Comparison of ENCODE assay signal across 8 cellular contexts in genomic region chr9:136685792-136686533, GRCh38. TPM values are rescaled to one million over a fixed set of nuclear protein-coding genes. Genes with fewer than 3 reads are reported as not detected.
A peak's percentile ranks its signal among the peaks of the same experiment; 100 is the strongest.
DNase-seq lines count a peak whose midpoint lies in the region; ATAC-seq, FAIRE-seq and TF ChIP-seq lines count a peak whose summit lies in the region.

No MANE protein-coding gene starts in this region.

- no peaks in the 10 kb centered on the region for H3K36me3 Mint-ChIP-seq in MCF 10A (ENCODE audit: insufficient read depth, unreplicated experiment)

- no peaks in the 10 kb centered on the region for H3K9me3 Mint-ChIP-seq in MCF 10A (ENCODE audit: unreplicated experiment)

- peaks cover 2% of the 10 kb centered on the region for H3K4me1 Mint-ChIP-seq in MCF 10A (ENCODE audit: insufficient read depth, unreplicated experiment)

- no peak for FAIRE-seq in A549 (lab: Jason Lieb, UNC)

- peaks cover 27% of the 10 kb centered on the region for H3K4me1 ChIP-seq in A549
- H3K4me1 ChIP-seq in HUES6 (ENCODE audit: control insufficient read depth, insufficient read depth, low read length) = peaks cover 52% of the 10 kb centered on the region
- peaks cover 6 to 26% of the 10 kb centered on the region in 2 donors for H3K4me1 ChIP-seq in lung (ENCODE audit: control insufficient read depth in 2 of 2, insufficient read depth in 2 of 2, low read length in 2 of 2)

- POLR2A ChIA-PET in A549 (lab: Yijun Ruan, JAX) = no interaction called here
- POLR2A ChIA-PET in MCF 10A (lab: Yijun Ruan, JAX) = interaction anchor here (0.7 to 1.1 kb wide), 5 partner anchors 9 to 343 kb away, joined by 3 to 4 read pairs (median 3); no protein-coding TSS in a partner anchor

- no peaks in the 10 kb centered on the region for H3K36me3 ChIP-seq in HUES6 (ENCODE audit: control insufficient read depth, insufficient read depth, low read length)
- H3K36me3 ChIP-seq in lung (ENCODE audit: control insufficient read depth in 2 of 2, insufficient read depth in 2 of 2, low read length in 2 of 2) = peaks cover 0 to 2% of the 10 kb centered on the region in 2 donors

- H3K4me2 ChIP-seq in A549 = peak overlapping the region; percentile 100

- WGBS in A549 (ENCODE audit: missing lambda C conversion rate) = 79% methylated on average over 11 of the region's 19 CpGs
- 25 to 28% methylated on average over 19 of the region's 19 CpGs for WGBS in lung, 2 donors

- TF ChIP-seq EP300 in A549 (IDR thresholded peaks at IDR 0.05) = no peak

- H3K27me3 ChIP-seq in HUES6 (ENCODE audit: control insufficient read depth, insufficient read depth, low read length) = peaks cover 25% of the 10 kb centered on the region; the same call in 1 of the 2 replicates
- H3K27me3 ChIP-seq in lung (ENCODE audit: control insufficient read depth, insufficient read depth) = no peaks in the 10 kb centered on the region

- no peak for TF ChIP-seq POLR2A in A549 (IDR thresholded peaks at IDR 0.05; ENCODE audit: low read length)

- CTCF ChIA-PET in A549 (lab: Yijun Ruan, JAX) = interaction anchor here (0.7 to 13.4 kb wide), 7 partner anchors 8 to 41 kb away, joined by 3 to 186 read pairs (median 7); no protein-coding TSS in a partner anchor
- CTCF ChIA-PET in MCF 10A (lab: Yijun Ruan, JAX) = interaction anchor here (0.5 to 4.0 kb wide), 2 partner anchors 13 to 454 kb away, joined by 4 to 22 read pairs; no protein-coding TSS in a partner anchor

- TF ChIP-seq CTCF in A549 (IDR thresholded peaks at IDR 0.05) (no peak), MCF 10A (IDR thresholded peaks at IDR 0.05; ENCODE audit: unreplicated experiment) (no peak), lung (IDR thresholded peaks at IDR 0.05; ENCODE audit: control extremely low read depth, extremely low read depth) (no peak)

- intact Hi-C loops in MCF 10A (cut with micrococcal nuclease) = no loop called here

- DNase-seq in A549 (ENCODE audit: low read depth in 1 of 2, low spot score in 1 of 2) (no peak), MCF 10A (ENCODE audit: unreplicated experiment) (no peak), lung (ENCODE audit: low spot score) (no peak), hypothalamus (lab: John Stamatoyannopoulos, UW) (no peak), NCI-H510A treated with DMSO at 0.1 percent for 48 hours (lab: John Stamatoyannopoulos, UW) (no peak), NCI-H128 (lab: John Stamatoyannopoulos, UW; ENCODE audit: unreplicated experiment) (no peak)

- TF ChIP-seq RAD21 in A549 (conservative IDR thresholded peaks at IDR 0.05 in 1 of 2, IDR thresholded peaks at IDR 0.05 in 1 of 2) = no peak

- no TSS peak for BruUV-seq in MCF 10A (replicated peaks; lab: Mats Ljungman, UMichigan)

- no peak overlapping the region for H3K27ac Mint-ChIP-seq in MCF 10A (ENCODE audit: low read depth, unreplicated experiment)

- peak overlapping the region; percentile 45 for H3K9ac ChIP-seq in HUES6 (ENCODE audit: low read length)

- no peaks in the 10 kb centered on the region for H3K27me3 Mint-ChIP-seq in MCF 10A (ENCODE audit: insufficient read depth, unreplicated experiment)

- H3K9me3 ChIP-seq in A549 (no peaks in the 10 kb centered on the region), HUES6 (ENCODE audit: control insufficient read depth, insufficient read depth, low read depth, low read length) (no peaks in the 10 kb centered on the region), lung (ENCODE audit: control insufficient read depth in 2 of 2, insufficient read depth in 1 of 2, low read length in 1 of 2) (no peaks in the 10 kb centered on the region)

- peak overlapping the region; percentile 68 for H3K4me3 Mint-ChIP-seq in MCF 10A (ENCODE audit: unreplicated experiment)

- peak in 1 of 2 experiments; percentile 52; a peak in 3 of 6 replicates for ATAC-seq in A549
- ATAC-seq in lung (ENCODE audit: insufficient read depth, low FRiP score) = no peak
- ATAC-seq in HG02981 (IDR thresholded peaks at IDR 0.05; ENCODE audit: unreplicated experiment) = no peak

- peak overlapping the region; percentile 72 for H3K4me3 ChIP-seq in A549
- H3K4me3 ChIP-seq in HUES6 (ENCODE audit: low read depth, low read length) = peak overlapping the region; percentile 80
- H3K4me3 ChIP-seq in lung = peak overlapping the region; percentile 80

- peak overlapping the region; percentile 85 to 96 for H3K27ac ChIP-seq in A549
- no peak overlapping the region for H3K27ac ChIP-seq in HUES6 (ENCODE audit: low read depth, low read length)
- peak overlapping the region; percentile 92 to 97 for H3K27ac ChIP-seq in lung (ENCODE audit: low read depth in 1 of 2, low read length in 1 of 2)

TF ChIP-seq in A549, 52 proteins besides CTCF, POLR2A, EP300 and RAD21 (continues in another document):
- TF ChIP-seq CHD4 (IDR thresholded peaks at IDR 0.05; ENCODE audit: borderline replicate concordance) = no peak
- no peak for TF ChIP-seq ATOH8 (CRISPR knock-in tag; IDR thresholded peaks at IDR 0.05; ENCODE audit: low read depth)
- TF ChIP-seq, protein P1, sequence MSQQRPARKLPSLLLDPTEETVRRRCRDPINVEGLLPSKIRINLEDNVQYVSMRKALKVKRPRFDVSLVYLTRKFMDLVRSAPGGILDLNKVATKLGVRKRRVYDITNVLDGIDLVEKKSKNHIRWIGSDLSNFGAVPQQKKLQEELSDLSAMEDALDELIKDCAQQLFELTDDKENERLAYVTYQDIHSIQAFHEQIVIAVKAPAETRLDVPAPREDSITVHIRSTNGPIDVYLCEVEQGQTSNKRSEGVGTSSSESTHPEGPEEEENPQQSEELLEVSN (IDR thresholded peaks at IDR 0.05; ENCODE audit: borderline replicate concordance, low read depth) = no peak
- TF ChIP-seq, protein P2, sequence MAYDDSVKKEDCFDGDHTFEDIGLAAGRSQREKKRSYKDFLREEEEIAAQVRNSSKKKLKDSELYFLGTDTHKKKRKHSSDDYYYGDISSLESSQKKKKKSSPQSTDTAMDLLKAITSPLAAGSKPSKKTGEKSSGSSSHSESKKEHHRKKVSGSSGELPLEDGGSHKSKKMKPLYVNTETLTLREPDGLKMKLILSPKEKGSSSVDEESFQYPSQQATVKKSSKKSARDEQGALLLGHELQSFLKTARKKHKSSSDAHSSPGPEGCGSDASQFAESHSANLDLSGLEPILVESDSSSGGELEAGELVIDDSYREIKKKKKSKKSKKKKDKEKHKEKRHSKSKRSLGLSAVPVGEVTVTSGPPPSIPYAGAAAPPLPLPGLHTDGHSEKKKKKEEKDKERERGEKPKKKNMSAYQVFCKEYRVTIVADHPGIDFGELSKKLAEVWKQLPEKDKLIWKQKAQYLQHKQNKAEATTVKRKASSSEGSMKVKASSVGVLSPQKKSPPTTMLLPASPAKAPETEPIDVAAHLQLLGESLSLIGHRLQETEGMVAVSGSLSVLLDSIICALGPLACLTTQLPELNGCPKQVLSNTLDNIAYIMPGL (CRISPR knock-in tag; IDR thresholded peaks at IDR 0.05; ENCODE audit: borderline replicate concordance) = no peak
- TF ChIP-seq JUNB (IDR thresholded peaks at IDR 0.05) = no peak
- TF ChIP-seq, protein P3, sequence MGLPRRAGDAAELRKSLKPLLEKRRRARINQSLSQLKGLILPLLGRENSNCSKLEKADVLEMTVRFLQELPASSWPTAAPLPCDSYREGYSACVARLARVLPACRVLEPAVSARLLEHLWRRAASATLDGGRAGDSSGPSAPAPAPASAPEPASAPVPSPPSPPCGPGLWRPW (IDR thresholded peaks at IDR 0.05) = no peak

RNA-seq across cellular contexts. Expression of gene AGPAT2, which starts 1.3 kb away (rescaled TPM):
- polyA plus RNA-seq in A549 (2011; rRNA removed) = 32.3 and 38.6 TPM in 2 replicates
- polyA plus RNA-seq in A549 (2012; cell fraction: cytosol; rRNA removed) = 56.2 and 86.6 TPM in 2 replicates
- 85.4 and 94.9 TPM in 2 replicates for polyA plus RNA-seq in A549 (2012; cell fraction: nucleus; rRNA removed)
- polyA plus RNA-seq in A549 (2017; fragmentation: RNase III; extraction: RNeasy Plus Mini Kit Qiagen cat#74134 plus additional on column Dnase treatment) = 44.3 to 49.5 TPM (median 46.3 TPM) in 3 replicates
- polyA minus RNA-seq in A549 (2011; rRNA and poly(A)+ RNA removed) = 39.4 and 43.6 TPM in 2 replicates
- total RNA-seq in MCF 10A (2022) = 30.4 and 33.3 TPM in 2 replicates
- 100 to 1,000 TPM in 1 of 2 donors, 10 to 100 TPM in 1; 81.7 to 184 TPM for total RNA-seq in lung
- 100 to 1,000 TPM; 169 to 277 TPM for polyA plus RNA-seq in lung

RNA-seq across cellular contexts. Expression of gene EGFL7, which starts 23.2 kb away (rescaled TPM):
- polyA plus RNA-seq in A549 (2011; rRNA removed) = 15.3 and 19.9 TPM in 2 replicates
- 49.6 and 71.8 TPM in 2 replicates for polyA plus RNA-seq in A549 (2012; cell fraction: cytosol; rRNA removed)
- polyA plus RNA-seq in A549 (2012; cell fraction: nucleus; rRNA removed) = 70.7 and 117 TPM in 2 replicates
- polyA plus RNA-seq in A549 (2017; fragmentation: RNase III; extraction: RNeasy Plus Mini Kit Qiagen cat#74134 plus additional on column Dnase treatment) = 28.9 to 34.4 TPM (median 32.3 TPM) in 3 replicates
- polyA minus RNA-seq in A549 (2011; rRNA and poly(A)+ RNA removed) = 3.1 and 5.9 TPM in 2 replicates
- 3.9 and 4.3 TPM in 2 replicates for total RNA-seq in MCF 10A (2022)
- 100 to 1,000 TPM; 128 to 177 TPM for total RNA-seq in lung
- 100 to 1,000 TPM; 275 to 379 TPM for polyA plus RNA-seq in lung

RNA-seq across cellular contexts. Expression of gene DIPK1B, which starts 26.4 kb away (rescaled TPM):
- polyA plus RNA-seq in A549 (2011; rRNA removed) = 6.7 and 8.8 TPM in 2 replicates
- polyA plus RNA-seq in A549 (2012; cell fraction: cytosol; rRNA removed) = 15.7 and 24.3 TPM in 2 replicates
- polyA plus RNA-seq in A549 (2012; cell fraction: nucleus; rRNA removed) = 36.4 and 49.4 TPM in 2 replicates
- 6.0 to 8.2 TPM (median 6.7 TPM) in 3 replicates for polyA plus RNA-seq in A549 (2017; fragmentation: RNase III; extraction: RNeasy Plus Mini Kit Qiagen cat#74134 plus additional on column Dnase treatment)
- polyA minus RNA-seq in A549 (2011; rRNA and poly(A)+ RNA removed) = 4.8 and 7.3 TPM in 2 replicates
- not detected in 2 replicates for total RNA-seq in MCF 10A (2022)
- total RNA-seq in lung = 10 to 100 TPM; 14.5 to 26.7 TPM
- polyA plus RNA-seq in lung = 10 to 100 TPM; 12.5 to 13.3 TPM

RNA-seq across cellular contexts. Expression of gene LCN10, which starts 56.8 kb away (rescaled TPM):
- polyA plus RNA-seq in A549 (2011; rRNA removed) = not detected in 2 replicates
- not detected in 2 replicates for polyA plus RNA-seq in A549 (2012; cell fraction: cytosol; rRNA removed)
- not detected in 2 replicates for polyA plus RNA-seq in A549 (2012; cell fraction: nucleus; rRNA removed)
- not detected in 3 replicates for polyA plus RNA-seq in A549 (2017; fragmentation: RNase III; extraction: RNeasy Plus Mini Kit Qiagen cat#74134 plus additional on column Dnase treatment)
- polyA minus RNA-seq in A549 (2011; rRNA and poly(A)+ RNA removed) = not detected in 2 replicates
- total RNA-seq in MCF 10A (2022) = not detected in 2 replicates
- 1 to 10 TPM in 1 of 2 donors, not detected in 1; 4.7 TPM for total RNA-seq in lung
- polyA plus RNA-seq in lung = 1 to 10 TPM in 1 of 2 donors, under 1 TPM in 1; 0.72 to 6.4 TPM

Comparison
In these comparisons a context has a peak if more than half of its experiments do, and no peak if none do; other contexts are left out.
1. RNA of gene EGFL7, which starts 23.2 kb away (total RNA-seq): 128 to 177 TPM in lung; 3.9 to 4.3 TPM in MCF 10A; every median in the first group is over 10 times any median in the second.
2. RNA of gene DIPK1B, which starts 26.4 kb away (total RNA-seq): 14.5 to 26.7 TPM in lung; not detected in MCF 10A; every median in the first group is over 10 times any median in the second.
3. Peak in every context shown above with its lines, with median percentiles within 50 percentile points of each other: H3K4me3 ChIP-seq.